1 cellular context compared by ENCODE assay signal in the genomic region with DNA sequence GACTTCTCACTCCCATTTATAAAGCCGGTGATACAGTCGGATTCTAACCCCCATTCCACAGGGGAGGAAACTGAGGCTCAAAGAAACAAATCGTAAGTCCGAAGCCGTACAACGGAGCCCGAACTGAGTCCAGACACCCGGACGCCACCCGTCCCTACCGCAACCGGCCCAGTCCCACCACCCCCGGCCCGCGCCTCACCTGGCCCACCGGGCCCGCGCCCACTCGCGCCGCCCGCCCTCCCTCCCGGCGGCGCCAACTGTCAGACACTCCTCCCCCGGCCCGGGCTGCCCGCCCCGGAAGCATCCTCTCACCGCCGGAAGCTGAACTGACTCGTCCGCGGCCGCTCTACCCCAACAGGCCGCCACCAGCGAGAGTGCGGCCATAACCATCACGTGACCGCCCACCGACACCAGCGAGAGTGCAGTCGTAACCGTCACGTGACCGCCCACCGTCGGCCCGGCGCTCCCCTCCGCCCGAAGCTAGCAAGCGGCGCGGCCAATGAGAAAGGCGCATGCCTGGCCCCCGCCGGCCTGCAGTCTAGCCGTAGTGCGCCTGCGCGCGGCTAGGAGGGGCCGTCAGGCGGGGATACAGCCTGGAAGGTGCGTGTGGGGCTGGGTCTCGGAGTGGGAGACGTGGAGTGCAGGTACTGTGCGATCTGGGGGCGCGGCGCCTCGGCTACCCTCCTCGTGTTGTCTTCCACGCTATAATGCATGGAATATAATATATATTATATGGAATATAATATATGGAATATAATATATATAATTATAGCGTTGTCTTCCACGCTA.
TF ChIP-seq lines count a peak whose summit lies in the region.

C19orf47 (minus strand) TSS at position 273 of the 789 bp plus-strand sequence. CDS start 6,540 bp downstream, outside the sequence.
A gene with protein sequence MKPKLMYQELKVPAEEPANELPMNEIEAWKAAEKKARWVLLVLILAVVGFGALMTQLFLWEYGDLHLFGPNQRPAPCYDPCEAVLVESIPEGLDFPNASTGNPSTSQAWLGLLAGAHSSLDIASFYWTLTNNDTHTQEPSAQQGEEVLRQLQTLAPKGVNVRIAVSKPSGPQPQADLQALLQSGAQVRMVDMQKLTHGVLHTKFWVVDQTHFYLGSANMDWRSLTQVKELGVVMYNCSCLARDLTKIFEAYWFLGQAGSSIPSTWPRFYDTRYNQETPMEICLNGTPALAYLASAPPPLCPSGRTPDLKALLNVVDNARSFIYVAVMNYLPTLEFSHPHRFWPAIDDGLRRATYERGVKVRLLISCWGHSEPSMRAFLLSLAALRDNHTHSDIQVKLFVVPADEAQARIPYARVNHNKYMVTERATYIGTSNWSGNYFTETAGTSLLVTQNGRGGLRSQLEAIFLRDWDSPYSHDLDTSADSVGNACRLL (plus strand): TSS at position 571 of the 789 bp plus-strand sequence. CDS start 17,789 bp downstream, outside the sequence.

TF ChIP-seq in HEK293, 187 proteins besides CTCF, POLR2A, EP300 and RAD21 (continued from another document):
- TF ChIP-seq ZBTB10 (tag by site-specific recombination; IDR thresholded peaks at IDR 0.05), result peak; percentile 74; the same call in 1 of the 2 replicates
- TF ChIP-seq IKZF3 (tag by site-specific recombination; IDR thresholded peaks at IDR 0.05), result peak; percentile 29; the same call in 1 of the 2 replicates
- peak; percentile 100; the same call in 1 of the 2 replicates for TF ChIP-seq ZNF175 (tag by site-specific recombination; IDR thresholded peaks at IDR 0.05)
- TF ChIP-seq ZNF121 (tag by site-specific recombination; IDR thresholded peaks at IDR 0.05), result peak; percentile 75; the same call in 1 of the 2 replicates
- no peak for TF ChIP-seq ZNF23 (tag by site-specific recombination; IDR thresholded peaks at IDR 0.05; ENCODE audit: borderline replicate concordance)
- peak; percentile 97 for TF ChIP-seq ZNF341 (tag by site-specific recombination; IDR thresholded peaks at IDR 0.05; ENCODE audit: low read depth)
- no peak for TF ChIP-seq ZNF416 (tag by site-specific recombination; IDR thresholded peaks at IDR 0.05)
- TF ChIP-seq ZNF16 (tag by site-specific recombination; IDR thresholded peaks at IDR 0.05; ENCODE audit: low read depth), result no peak
- TF ChIP-seq ZNF510 (tag by site-specific recombination; IDR thresholded peaks at IDR 0.05; ENCODE audit: insufficient replicate concordance), result no peak
- no peak for TF ChIP-seq ZNF677 (tag by site-specific recombination; IDR thresholded peaks at IDR 0.05)
- TF ChIP-seq, protein P1, sequence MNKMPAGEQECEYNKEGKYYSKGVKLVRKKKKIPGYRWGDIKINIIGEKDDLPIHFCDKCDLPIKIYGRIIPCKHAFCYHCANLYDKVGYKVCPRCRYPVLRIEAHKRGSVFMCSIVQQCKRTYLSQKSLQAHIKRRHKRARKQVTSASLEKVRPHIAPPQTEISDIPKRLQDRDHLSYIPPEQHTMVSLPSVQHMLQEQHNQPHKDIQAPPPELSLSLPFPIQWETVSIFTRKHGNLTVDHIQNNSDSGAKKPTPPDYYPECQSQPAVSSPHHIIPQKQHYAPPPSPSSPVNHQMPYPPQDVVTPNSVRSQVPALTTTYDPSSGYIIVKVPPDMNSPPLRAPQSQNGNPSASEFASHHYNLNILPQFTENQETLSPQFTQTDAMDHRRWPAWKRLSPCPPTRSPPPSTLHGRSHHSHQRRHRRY (tag by site-specific recombination; IDR thresholded peaks at IDR 0.05), result no peak
- peak; percentile 99 for TF ChIP-seq ZNF518A (tag by site-specific recombination; conservative IDR thresholded peaks at IDR 0.05; ENCODE audit: low read depth)
- peak; percentile 90 for TF ChIP-seq GLIS1 (tag by site-specific recombination; IDR thresholded peaks at IDR 0.05)
- TF ChIP-seq PATZ1 (tag by site-specific recombination; IDR thresholded peaks at IDR 0.05), result peak; percentile 97
- TF ChIP-seq PBX3 (CRISPR knock-in tag; IDR thresholded peaks at IDR 0.05), result peak; percentile 87
- TF ChIP-seq ZIC2 (tag by site-specific recombination; IDR thresholded peaks at IDR 0.05), result peak; percentile 77
- no peak for TF ChIP-seq ZNF157 (tag by site-specific recombination; IDR thresholded peaks at IDR 0.05)
- TF ChIP-seq, protein P2, sequence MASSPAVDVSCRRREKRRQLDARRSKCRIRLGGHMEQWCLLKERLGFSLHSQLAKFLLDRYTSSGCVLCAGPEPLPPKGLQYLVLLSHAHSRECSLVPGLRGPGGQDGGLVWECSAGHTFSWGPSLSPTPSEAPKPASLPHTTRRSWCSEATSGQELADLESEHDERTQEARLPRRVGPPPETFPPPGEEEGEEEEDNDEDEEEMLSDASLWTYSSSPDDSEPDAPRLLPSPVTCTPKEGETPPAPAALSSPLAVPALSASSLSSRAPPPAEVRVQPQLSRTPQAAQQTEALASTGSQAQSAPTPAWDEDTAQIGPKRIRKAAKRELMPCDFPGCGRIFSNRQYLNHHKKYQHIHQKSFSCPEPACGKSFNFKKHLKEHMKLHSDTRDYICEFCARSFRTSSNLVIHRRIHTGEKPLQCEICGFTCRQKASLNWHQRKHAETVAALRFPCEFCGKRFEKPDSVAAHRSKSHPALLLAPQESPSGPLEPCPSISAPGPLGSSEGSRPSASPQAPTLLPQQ (tag by site-specific recombination; IDR thresholded peaks at IDR 0.05), result peak; percentile 86
- peak; percentile 91 for TF ChIP-seq ZNF785 (tag by site-specific recombination; IDR thresholded peaks at IDR 0.05)
- TF ChIP-seq ZNF311 (tag by site-specific recombination; IDR thresholded peaks at IDR 0.05; ENCODE audit: borderline replicate concordance), result no peak
- peak; percentile 49 for TF ChIP-seq ZNF146 (tag by site-specific recombination; IDR thresholded peaks at IDR 0.05)
- TF ChIP-seq ZEB2 (tag by site-specific recombination; IDR thresholded peaks at IDR 0.05), result peak; percentile 99
- TF ChIP-seq SP3 (tag by site-specific recombination; IDR thresholded peaks at IDR 0.05), result peak; percentile 99
- TF ChIP-seq ZNF133 (tag by site-specific recombination; IDR thresholded peaks at IDR 0.05), result no peak
- TF ChIP-seq ZNF596 (tag by site-specific recombination; IDR thresholded peaks at IDR 0.05), result no peak; the same call in 1 of the 2 replicates
- TF ChIP-seq ZNF48 (tag by site-specific recombination; IDR thresholded peaks at IDR 0.05), result no peak
- no peak; the same call in 1 of the 2 replicates for TF ChIP-seq ZNF623 (tag by site-specific recombination; IDR thresholded peaks at IDR 0.05)
- TF ChIP-seq FEZF1 (tag by site-specific recombination; IDR thresholded peaks at IDR 0.05), result peak; percentile 55; the same call in 1 of the 2 replicates
- TF ChIP-seq ZFP41 (tag by site-specific recombination; IDR thresholded peaks at IDR 0.05; ENCODE audit: borderline replicate concordance), result peak; percentile 56; the same call in 1 of the 2 replicates
- TF ChIP-seq ZNF112 (tag by site-specific recombination; IDR thresholded peaks at IDR 0.05), result no peak
- peak; percentile 97 for TF ChIP-seq ZFHX2 (tag by site-specific recombination; conservative IDR thresholded peaks at IDR 0.05)
- TF ChIP-seq ZSCAN30 (tag by site-specific recombination; IDR thresholded peaks at IDR 0.05), result peak; percentile 93
- no peak for TF ChIP-seq ZNF266 (tag by site-specific recombination; IDR thresholded peaks at IDR 0.05; ENCODE audit: low read depth)
- no peak; the same call in 1 of the 2 replicates for TF ChIP-seq PRDM6 (tag by site-specific recombination; IDR thresholded peaks at IDR 0.05)
- no peak for TF ChIP-seq BCL11A (tag by site-specific recombination; IDR thresholded peaks at IDR 0.05; ENCODE audit: low read depth)
- TF ChIP-seq ZNF558 (tag by site-specific recombination; IDR thresholded peaks at IDR 0.05), result no peak
- peak; percentile 93; the same call in 1 of the 2 replicates for TF ChIP-seq ZNF292 (tag by site-specific recombination; IDR thresholded peaks at IDR 0.05; ENCODE audit: borderline replicate concordance, low read depth)
- TF ChIP-seq ZNF561 (tag by site-specific recombination; IDR thresholded peaks at IDR 0.05; ENCODE audit: borderline replicate concordance), result peak; percentile 93
